In the genomic region with DNA sequence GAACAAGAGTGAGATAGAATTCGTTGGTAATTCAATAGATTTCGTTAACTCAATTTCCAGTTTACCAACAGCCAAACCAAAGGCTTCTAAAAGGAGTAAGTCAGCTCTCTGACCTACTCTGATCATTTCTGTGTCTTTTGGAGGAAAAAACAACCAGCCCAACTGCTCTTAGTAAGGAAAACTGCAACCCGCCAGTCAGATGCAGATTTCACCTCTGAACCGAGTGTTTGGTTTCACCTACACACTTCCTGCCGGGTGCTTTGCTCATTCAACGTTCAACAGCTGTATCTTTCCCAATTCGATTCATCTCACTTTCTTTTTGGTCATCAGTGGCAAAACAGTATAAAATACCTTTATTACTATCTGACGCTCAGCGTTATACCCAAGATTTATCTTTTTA, we compare ENCODE assay signal across 8 cellular contexts. TPM values are rescaled to one million over a fixed set of nuclear protein-coding genes. Genes with fewer than 3 reads are reported as not detected.
A peak's percentile ranks its signal among the peaks of the same experiment; 100 is the strongest.
DNase-seq lines count a peak whose midpoint lies in the region; ATAC-seq lines count a peak whose summit lies in the region.

No MANE protein-coding gene starts in this region.

- peaks cover 52% of the 10 kb centered on the region for H3K4me1 Mint-ChIP-seq in activated naive CD8-positive, alpha-beta T cell treated with anti-CD3 and anti-CD28 coated beads for 36 hours

- peak overlapping the region; percentile 75 for H3K4me3 Mint-ChIP-seq in activated naive CD8-positive, alpha-beta T cell treated with anti-CD3 and anti-CD28 coated beads for 36 hours

- peaks cover 4% of the 10 kb centered on the region for H3K9me3 Mint-ChIP-seq in activated naive CD8-positive, alpha-beta T cell treated with anti-CD3 and anti-CD28 coated beads for 36 hours

- peak; percentile 13 for DNase-seq in activated CD4-positive, CD25-positive, alpha-beta regulatory T cell treated with anti-CD3 and anti-CD28 coated beads, Interleukin-2, amount 50 U/mL, for 16 hours (ENCODE audit: low read depth, low spot score)
- no peak for DNase-seq in activated CD4-positive, CD25-positive, alpha-beta regulatory T cell treated with anti-CD3 and anti-CD28 coated beads, Interleukin-2, amount 50 U/mL, for 72 hours
- DNase-seq in activated naive CD8-positive, alpha-beta T cell treated with anti-CD3 and anti-CD28 coated beads for 36 hours = peak; percentile 50
- peak; percentile 46 for DNase-seq in stimulated activated naive CD8-positive, alpha-beta T cell treated with anti-CD3 and anti-CD28 coated beads, Interleukin-15, Interleukin-2, amounts not matched to agents 100 U/mL and 50 U/mL, for 24 hours
- DNase-seq in NCI-H82 (lab: John Stamatoyannopoulos, UW) = no peak
- DNase-seq in superior temporal gyrus (ENCODE audit: extremely low spot score) = no peak
- DNase-seq in NCI-H187 (lab: John Stamatoyannopoulos, UW) = no peak

- peak; percentile 34 for ATAC-seq in HG03558 (IDR thresholded peaks at IDR 0.05; ENCODE audit: extremely low read depth, unreplicated experiment)
- peak; percentile 73 for ATAC-seq in stimulated activated naive CD8-positive, alpha-beta T cell treated with anti-CD3 and anti-CD28 coated beads, Interleukin-15, Interleukin-2, amounts not matched to agents 100 U/mL and 50 U/mL, for 24 hours

- H3K27ac Mint-ChIP-seq in activated naive CD8-positive, alpha-beta T cell treated with anti-CD3 and anti-CD28 coated beads for 36 hours = peak overlapping the region; percentile 94

- H3K27me3 Mint-ChIP-seq in activated naive CD8-positive, alpha-beta T cell treated with anti-CD3 and anti-CD28 coated beads for 36 hours = no peaks in the 10 kb centered on the region

- H3K36me3 Mint-ChIP-seq in activated naive CD8-positive, alpha-beta T cell treated with anti-CD3 and anti-CD28 coated beads for 36 hours = peaks cover 6% of the 10 kb centered on the region

RNA-seq across cellular contexts. Expression of a gene that starts 24.5 kb away (rescaled TPM):
- total RNA-seq in activated naive CD8-positive, alpha-beta T cell treated with anti-CD3 and anti-CD28 coated beads for 36 hours = 1,000 to 10,000 TPM; 3,478 to 3,646 TPM

RNA-seq across cellular contexts. Expression of a gene that starts 45.0 kb away (rescaled TPM):
- not detected for total RNA-seq in activated naive CD8-positive, alpha-beta T cell treated with anti-CD3 and anti-CD28 coated beads for 36 hours

Comparison
In these comparisons a context has a peak if more than half of its experiments do, and no peak if none do; other contexts are left out.
1. DNase-seq: peak in activated CD4-positive, CD25-positive, alpha-beta regulatory T cell treated with anti-CD3 and anti-CD28 coated beads, Interleukin-2, amount 50 U/mL, for 16 hours (single experiment), activated naive CD8-positive, alpha-beta T cell treated with anti-CD3 and anti-CD28 coated beads for 36 hours (single experiment) and stimulated activated naive CD8-positive, alpha-beta T cell treated with anti-CD3 and anti-CD28 coated beads, Interleukin-15, Interleukin-2, amounts not matched to agents 100 U/mL and 50 U/mL, for 24 hours (single experiment); none in activated CD4-positive, CD25-positive, alpha-beta regulatory T cell treated with anti-CD3 and anti-CD28 coated beads, Interleukin-2, amount 50 U/mL, for 72 hours (single experiment), NCI-H82 (single experiment), superior temporal gyrus (single experiment) and NCI-H187 (0 of 2).